Comparison of ENCODE assay signal across 8 cellular contexts in genomic region chr21:43921979-43922945, GRCh38. TPM values are rescaled to one million over a fixed set of nuclear protein-coding genes. Genes with fewer than 3 reads are reported as not detected.
DNase-seq lines count a peak whose midpoint lies in the region; ATAC-seq and TF ChIP-seq lines count a peak whose summit lies in the region.

No MANE protein-coding gene starts in this region.

- peaks cover 19% of the 10 kb centered on the region for H3K36me3 ChIP-seq in MG63

- H3K27ac Mint-ChIP-seq in activated CD4-positive, alpha-beta T cell treated with anti-CD3 and anti-CD28 coated beads, Interleukin-2, amount 10 ng/mL, durations not matched to agents 7 days and 5 days = peak overlapping the region; percentile 87

- peaks cover 6% of the 10 kb centered on the region for H3K36me3 Mint-ChIP-seq in activated CD4-positive, alpha-beta T cell treated with anti-CD3 and anti-CD28 coated beads, Interleukin-2, amount 10 ng/mL, durations not matched to agents 7 days and 5 days (ENCODE audit: low read depth)

- H3K4me3 Mint-ChIP-seq in activated CD4-positive, alpha-beta T cell treated with anti-CD3 and anti-CD28 coated beads, Interleukin-2, amount 10 ng/mL, durations not matched to agents 7 days and 5 days = peak overlapping the region; percentile 50

- DNase-seq in activated CD4-positive, alpha-beta T cell treated with anti-CD3 and anti-CD28 coated beads, Interleukin-2, amount 10 ng/mL, durations not matched to agents 7 days and 5 days = peak; percentile 46
- DNase-seq in epithelial cell of proximal tubule (ENCODE audit: low read depth) (no peak), foreskin melanocyte (no peak), MG63 (no peak)
- peak; percentile 67 for DNase-seq in stimulated activated CD8-positive, alpha-beta memory T cell treated with anti-CD3 and anti-CD28 coated beads, Interleukin-12 subunit alpha, Interleukin-12 subunit beta, amount 100 ng/mL, for 4 hours (ENCODE audit: low read depth)
- DNase-seq in NK-92 treated with Interleukin-12 subunit alpha and Interleukin-12 subunit beta, amount 100 ng/mL, for 24 hours (lab: John Stamatoyannopoulos, UW) = no peak

- peak; percentile 38 for ATAC-seq in HG02759 (IDR thresholded peaks at IDR 0.05; ENCODE audit: unreplicated experiment)
- ATAC-seq in HG02588 (IDR thresholded peaks at IDR 0.05; ENCODE audit: unreplicated experiment) = no peak

- CTCF ChIA-PET in activated CD4-positive, alpha-beta T cell treated with anti-CD3 and anti-CD28 coated beads, Interleukin-2, amount 10 ng/mL, durations not matched to agents 7 days and 5 days (lab: Charles Lee) = no interaction called here

- H3K9me3 Mint-ChIP-seq in activated CD4-positive, alpha-beta T cell treated with anti-CD3 and anti-CD28 coated beads, Interleukin-2, amount 10 ng/mL, durations not matched to agents 7 days and 5 days = no peaks in the 10 kb centered on the region

- POLR2A ChIA-PET in activated CD4-positive, alpha-beta T cell treated with anti-CD3 and anti-CD28 coated beads, Interleukin-2, amount 10 ng/mL, durations not matched to agents 7 days and 5 days (lab: Charles Lee) = no interaction called here

- H3K4me3 ChIP-seq in epithelial cell of proximal tubule (ENCODE audit: low read depth, low read length) = peak overlapping the region; percentile 22
- H3K4me3 ChIP-seq in MG63 = no peak overlapping the region

- no peak for TF ChIP-seq CTCF in epithelial cell of proximal tubule (conservative IDR thresholded peaks at IDR 0.05; ENCODE audit: low read depth, low read length)

- no peaks in the 10 kb centered on the region for H3K27me3 Mint-ChIP-seq in activated CD4-positive, alpha-beta T cell treated with anti-CD3 and anti-CD28 coated beads, Interleukin-2, amount 10 ng/mL, durations not matched to agents 7 days and 5 days

- no peaks in the 10 kb centered on the region for H3K27me3 ChIP-seq in MG63

- H3K9me3 ChIP-seq in MG63 = no peaks in the 10 kb centered on the region

- peaks cover 55% of the 10 kb centered on the region for H3K4me1 Mint-ChIP-seq in activated CD4-positive, alpha-beta T cell treated with anti-CD3 and anti-CD28 coated beads, Interleukin-2, amount 10 ng/mL, durations not matched to agents 7 days and 5 days

RNA-seq across cellular contexts. Expression of gene AGPAT3, which starts 57.2 kb away (rescaled TPM):
- 10 to 100 TPM; 80.3 to 93.1 TPM for total RNA-seq in activated CD4-positive, alpha-beta T cell treated with anti-CD3 and anti-CD28 coated beads, Interleukin-2, amount 10 ng/mL, durations not matched to agents 7 days and 5 days
- total RNA-seq in epithelial cell of proximal tubule = 39.1 and 53.4 TPM in 2 replicates
- total RNA-seq in MG63 (2014; rRNA removed; shearing (Covaris generic); ENCODE audit: low replicate concordance) = 23.3 and 45.1 TPM in 2 replicates

Comparison
In these comparisons a context has a peak if more than half of its experiments do, and no peak if none do; other contexts are left out.
1. DNase-seq: peak in activated CD4-positive, alpha-beta T cell treated with anti-CD3 and anti-CD28 coated beads, Interleukin-2, amount 10 ng/mL, durations not matched to agents 7 days and 5 days (single experiment) and stimulated activated CD8-positive, alpha-beta memory T cell treated with anti-CD3 and anti-CD28 coated beads, Interleukin-12 subunit alpha, Interleukin-12 subunit beta, amount 100 ng/mL, for 4 hours (single experiment); none in epithelial cell of proximal tubule (single experiment), foreskin melanocyte (single experiment), NK-92 treated with Interleukin-12 subunit alpha and Interleukin-12 subunit beta, amount 100 ng/mL, for 24 hours (single experiment) and MG63 (single experiment).